Comparison of ENCODE assay signal across 13 cellular contexts in the genomic region with DNA sequence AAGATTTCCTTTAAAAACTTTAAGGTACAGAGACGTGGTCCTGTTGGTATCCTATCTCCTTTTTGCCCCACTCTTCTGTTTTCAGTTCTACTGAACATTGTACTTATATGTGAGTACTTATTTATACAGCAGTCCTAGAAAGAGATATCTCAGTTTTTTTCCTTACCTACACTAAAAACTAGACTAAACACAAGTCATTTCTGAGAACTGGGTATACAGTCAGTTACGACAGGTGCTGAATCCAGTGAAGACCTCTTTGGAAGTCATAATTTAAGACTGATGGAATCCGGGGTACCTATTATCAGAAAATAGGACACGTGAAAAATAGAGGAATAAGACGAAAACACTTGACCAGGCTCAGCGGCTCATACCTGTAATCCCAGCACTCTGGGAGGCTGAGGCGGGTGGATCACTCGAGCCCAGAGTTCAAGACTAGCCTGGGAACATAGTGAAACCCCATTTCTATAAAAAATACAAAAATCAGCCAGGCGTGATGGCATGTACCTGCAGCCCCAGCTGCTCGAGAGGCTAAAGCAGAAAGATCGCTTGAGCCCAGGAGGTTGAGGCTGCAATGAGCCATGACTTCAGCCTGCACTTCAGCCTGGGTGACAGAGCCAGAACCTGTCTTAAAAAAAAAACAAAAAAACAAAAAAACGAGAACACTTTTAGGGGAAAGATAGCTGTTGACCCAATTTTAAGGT.
DNase-seq lines count a peak whose midpoint lies in the region; ATAC-seq and TF ChIP-seq lines count a peak whose summit lies in the region.
"Had no signal": no experiment of that assay in that cellular context is flagged by ENCODE, and none has a peak within 500 bp of the region (broad histone marks: within the 10 kb centered on the region; RNA-seq: fewer than 3 reads in every experiment).

No MANE protein-coding gene starts in this region.

- H3K4me3 Mint-ChIP-seq in activated naive CD4-positive, alpha-beta T cell treated with anti-CD3 and anti-CD28 coated beads for 36 hours, result no peak overlapping the region
- no peak overlapping the region for H3K4me3 Mint-ChIP-seq in stimulated activated naive B cell treated with anti-CD40 and anti-IgM and Interleukin-4, amounts not matched to agents 10 μg/mL and 1 μg/mL and 100 μg/mL, for 72 hours

- no peaks in the 10 kb centered on the region for H3K9me3 Mint-ChIP-seq in activated naive CD4-positive, alpha-beta T cell treated with anti-CD3 and anti-CD28 coated beads for 36 hours
- H3K9me3 Mint-ChIP-seq in stimulated activated naive B cell treated with anti-CD40 and anti-IgM and Interleukin-4, amounts not matched to agents 10 μg/mL and 1 μg/mL and 100 μg/mL, for 72 hours, result no peaks in the 10 kb centered on the region

- no peaks in the 10 kb centered on the region for H3K27me3 Mint-ChIP-seq in activated naive CD4-positive, alpha-beta T cell treated with anti-CD3 and anti-CD28 coated beads for 36 hours (ENCODE audit: low read depth)
- H3K27me3 Mint-ChIP-seq in stimulated activated naive B cell treated with anti-CD40 and anti-IgM and Interleukin-4, amounts not matched to agents 10 μg/mL and 1 μg/mL and 100 μg/mL, for 72 hours, result no peaks in the 10 kb centered on the region

- H3K4me1 Mint-ChIP-seq in activated naive CD4-positive, alpha-beta T cell treated with anti-CD3 and anti-CD28 coated beads for 36 hours (ENCODE audit: low read depth), result peaks cover 69% of the 10 kb centered on the region
- peaks cover 19 to 32% of the 10 kb centered on the region in 2 donors for H3K4me1 Mint-ChIP-seq in stimulated activated naive B cell treated with anti-CD40 and anti-IgM and Interleukin-4, amounts not matched to agents 10 μg/mL and 1 μg/mL and 100 μg/mL, for 72 hours

- intact Hi-C loops in activated naive CD4-positive, alpha-beta T cell treated with anti-CD3 and anti-CD28 coated beads for 36 hours (cut with micrococcal nuclease), result no loop called here

- H3K27ac ChIP-seq in substantia nigra (ENCODE audit: low read depth, low read length, poor library complexity, severe bottlenecking), result no peak overlapping the region
- H3K27ac ChIP-seq: SJCRH30 had no signal

- DNase-seq in activated naive CD4-positive, alpha-beta T cell treated with anti-CD3 and anti-CD28 coated beads for 36 hours, result no peak
- DNase-seq in activated naive CD4-positive, alpha-beta T cell treated with Interleukin-2 at 50 U/mL for 16 hours, result no peak
- DNase-seq in stimulated activated naive B cell treated with anti-CD40 and anti-IgM and Interleukin-4, amounts not matched to agents 10 μg/mL and 1 μg/mL and 100 μg/mL, for 72 hours, result no peak
- no peak for DNase-seq in substantia nigra (lab: John Stamatoyannopoulos, UW)
- DNase-seq: activated CD4-positive, alpha-beta T cell treated with anti-CD3 and anti-CD28 coated beads, Interleukin-2, amount 50 U/mL, for 1 hour; GF-D8; NCI-H2171; SJCRH30; stimulated activated CD4-positive, alpha-beta T cell treated with anti-CD3 and anti-CD28 coated beads, Interleukin-4, amount 100 ng/mL, for 1 hour had no signal

- H3K27ac Mint-ChIP-seq in activated naive CD4-positive, alpha-beta T cell treated with anti-CD3 and anti-CD28 coated beads for 36 hours, result peak overlapping the region; percentile 79
- H3K27ac Mint-ChIP-seq in stimulated activated naive B cell treated with anti-CD40 and anti-IgM and Interleukin-4, amounts not matched to agents 10 μg/mL and 1 μg/mL and 100 μg/mL, for 72 hours, result peak overlapping the region; percentile 83

- CTCF ChIA-PET in activated naive CD4-positive, alpha-beta T cell treated with anti-CD3 and anti-CD28 coated beads for 36 hours (lab: Charles Lee), result no interaction called here

- H3K36me3 Mint-ChIP-seq in activated naive CD4-positive, alpha-beta T cell treated with anti-CD3 and anti-CD28 coated beads for 36 hours (ENCODE audit: low read depth), result peaks cover 53% of the 10 kb centered on the region
- H3K36me3 Mint-ChIP-seq in stimulated activated naive B cell treated with anti-CD40 and anti-IgM and Interleukin-4, amounts not matched to agents 10 μg/mL and 1 μg/mL and 100 μg/mL, for 72 hours, result peaks cover 46 to 60% of the 10 kb centered on the region in 2 donors

- peak; percentile 68 for ATAC-seq in GM21529 (IDR thresholded peaks at IDR 0.05; ENCODE audit: unreplicated experiment)
- peak; percentile 60 for ATAC-seq in HG03432 (IDR thresholded peaks at IDR 0.05; ENCODE audit: unreplicated experiment)
- ATAC-seq in stimulated activated naive B cell treated with anti-CD40 and anti-IgM and Interleukin-4, amounts not matched to agents 10 μg/mL and 1 μg/mL and 100 μg/mL, for 72 hours (replicated peaks), result peak; percentile 23 to 38
- ATAC-seq in GM21825 (IDR thresholded peaks at IDR 0.05; ENCODE audit: unreplicated experiment), result no peak
- ATAC-seq in SK-N-SH treated with all-trans-retinoic acid at 6 μM for 48 hours, result no peak

TF ChIP-seq in SK-N-SH treated with all-trans-retinoic acid at 6 μM for 48 hours, 23 proteins besides CTCF, POLR2A, EP300 and RAD21:
- no peak for TF ChIP-seq ZC3H10 (CRISPR knock-in tag; IDR thresholded peaks at IDR 0.05)
- TF ChIP-seq PPARA (CRISPR knock-in tag; IDR thresholded peaks at IDR 0.05; ENCODE audit: borderline replicate concordance), result no peak
- no peak for TF ChIP-seq OSR1 (CRISPR knock-in tag; IDR thresholded peaks at IDR 0.05)
- TF ChIP-seq, protein P1, sequence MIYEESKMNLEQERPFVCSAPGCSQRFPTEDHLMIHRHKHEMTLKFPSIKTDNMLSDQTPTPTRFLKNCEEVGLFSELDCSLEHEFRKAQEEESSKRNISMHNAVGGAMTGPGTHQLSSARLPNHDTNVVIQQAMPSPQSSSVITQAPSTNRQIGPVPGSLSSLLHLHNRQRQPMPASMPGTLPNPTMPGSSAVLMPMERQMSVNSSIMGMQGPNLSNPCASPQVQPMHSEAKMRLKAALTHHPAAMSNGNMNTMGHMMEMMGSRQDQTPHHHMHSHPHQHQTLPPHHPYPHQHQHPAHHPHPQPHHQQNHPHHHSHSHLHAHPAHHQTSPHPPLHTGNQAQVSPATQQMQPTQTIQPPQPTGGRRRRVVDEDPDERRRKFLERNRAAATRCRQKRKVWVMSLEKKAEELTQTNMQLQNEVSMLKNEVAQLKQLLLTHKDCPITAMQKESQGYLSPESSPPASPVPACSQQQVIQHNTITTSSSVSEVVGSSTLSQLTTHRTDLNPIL (CRISPR knock-in tag; IDR thresholded peaks at IDR 0.05; ENCODE audit: low read depth), result no peak

Comparison
In these comparisons a context has a peak if more than half of its experiments do, and no peak if none do; other contexts are left out.
1. ATAC-seq: peak in GM21529 (single experiment), HG03432 (single experiment) and stimulated activated naive B cell treated with anti-CD40 and anti-IgM and Interleukin-4, amounts not matched to agents 10 μg/mL and 1 μg/mL and 100 μg/mL, for 72 hours (2 of 2); none in GM21825 (single experiment) and SK-N-SH treated with all-trans-retinoic acid at 6 μM for 48 hours (single experiment).